19 cellular contexts compared by ENCODE assay signal in the genomic region with DNA sequence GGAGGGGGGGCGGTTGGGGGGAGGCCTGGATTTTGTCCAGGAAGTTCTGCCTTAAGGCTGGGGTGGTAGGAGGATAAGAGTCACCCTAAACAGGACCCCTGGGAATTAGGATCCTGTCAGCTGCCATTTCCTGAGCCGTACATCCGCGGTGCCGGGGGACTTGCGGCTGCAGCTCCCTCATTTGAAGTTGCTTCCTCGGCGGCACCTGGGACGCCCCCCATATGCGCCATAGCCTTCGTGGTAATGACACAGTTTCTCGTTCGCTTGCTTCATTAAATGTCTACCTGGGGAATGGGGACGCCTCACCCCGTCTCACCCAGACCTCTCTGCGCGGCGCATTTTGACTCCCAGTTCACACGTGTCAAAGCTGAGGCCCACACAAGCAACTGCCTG. TPM values are rescaled to one million over a fixed set of nuclear protein-coding genes. Genes with fewer than 3 reads are reported as not detected.
DNase-seq lines count a peak whose midpoint lies in the region; ATAC-seq and TF ChIP-seq lines count a peak whose summit lies in the region.
"Had no signal": no experiment of that assay in that cellular context is flagged by ENCODE, and none has a peak within 500 bp of the region (broad histone marks: within the 10 kb centered on the region; RNA-seq: fewer than 3 reads in every experiment).

No MANE protein-coding gene starts in this region.

- intact Hi-C loops in activated CD8-positive, alpha-beta T cell treated with anti-CD3 and anti-CD28 coated beads for 36 hours (cut with micrococcal nuclease), result no loop called here
- intact Hi-C loops in left lung (cut with DNase I), result no loop called here
- intact Hi-C loops in aorta (cut with DNase I), result no loop called here

- no peaks in the 10 kb centered on the region for H3K27me3 ChIP-seq in SJCRH30
- H3K27me3 ChIP-seq in left lung, result peaks cover 0 to 23% of the 10 kb centered on the region in 2 donors
- no peaks in the 10 kb centered on the region for H3K27me3 ChIP-seq in thymus (ENCODE audit: control insufficient read depth, insufficient read depth)
- H3K27me3 ChIP-seq in aorta (ENCODE audit: control insufficient read depth in 1 of 2, insufficient read depth in 2 of 2, low read length in 1 of 2), result no peaks in the 10 kb centered on the region

- no peaks in the 10 kb centered on the region for H3K36me3 ChIP-seq in SJCRH30
- no peaks in the 10 kb centered on the region for H3K36me3 ChIP-seq in left lung
- peaks cover 70% of the 10 kb centered on the region for H3K36me3 ChIP-seq in thymus (ENCODE audit: control insufficient read depth, insufficient read depth)
- no peaks in the 10 kb centered on the region for H3K36me3 ChIP-seq in aorta (ENCODE audit: control insufficient read depth in 1 of 2, insufficient read depth in 2 of 2, low read length in 1 of 2)

- peak; percentile 54 for ATAC-seq in activated CD8-positive, alpha-beta T cell treated with anti-CD3 and anti-CD28 coated beads for 36 hours
- ATAC-seq in activated CD8-positive, alpha-beta T cell treated with anti-CD3 and anti-CD28 coated beads, Interleukin-2, amount 10 ng/mL, durations not matched to agents 7 days and 5 days, result no peak
- ATAC-seq in left lung (no peak), aorta (ENCODE audit: low FRiP score) (no peak), HG02759 (IDR thresholded peaks at IDR 0.05; ENCODE audit: unreplicated experiment) (no peak)
- ATAC-seq: natural killer cell had no signal

- no peak overlapping the region for H3K27ac Mint-ChIP-seq in activated CD8-positive, alpha-beta T cell treated with anti-CD3 and anti-CD28 coated beads for 36 hours
- H3K27ac Mint-ChIP-seq in activated CD8-positive, alpha-beta T cell treated with anti-CD3 and anti-CD28 coated beads, Interleukin-2, amount 10 ng/mL, durations not matched to agents 7 days and 5 days, result no peak overlapping the region
- H3K27ac Mint-ChIP-seq: HFFc6, natural killer cell, T-cell had no signal

- H3K9me3 Mint-ChIP-seq in activated CD8-positive, alpha-beta T cell treated with anti-CD3 and anti-CD28 coated beads for 36 hours, result no peaks in the 10 kb centered on the region
- no peaks in the 10 kb centered on the region for H3K9me3 Mint-ChIP-seq in activated CD8-positive, alpha-beta T cell treated with anti-CD3 and anti-CD28 coated beads, Interleukin-2, amount 10 ng/mL, durations not matched to agents 7 days and 5 days (ENCODE audit: insufficient read depth)
- H3K9me3 Mint-ChIP-seq: HFFc6, natural killer cell, T-cell had no signal

- WGBS in thymus, result 17% methylated on average over 19 of the region's 19 CpGs
- 83 to 91% methylated on average over 18 to 19 of the region's 19 CpGs for WGBS in aorta, 2 donors

- peaks cover 1% of the 10 kb centered on the region for H3K27me3 Mint-ChIP-seq in activated CD8-positive, alpha-beta T cell treated with anti-CD3 and anti-CD28 coated beads for 36 hours
- no peaks in the 10 kb centered on the region for H3K27me3 Mint-ChIP-seq in activated CD8-positive, alpha-beta T cell treated with anti-CD3 and anti-CD28 coated beads, Interleukin-2, amount 10 ng/mL, durations not matched to agents 7 days and 5 days (ENCODE audit: low read depth)

- peak; percentile 65 for DNase-seq in activated CD8-positive, alpha-beta T cell treated with anti-CD3 and anti-CD28 coated beads for 36 hours
- no peak for DNase-seq in activated CD8-positive, alpha-beta T cell treated with anti-CD3 and anti-CD28 coated beads, Interleukin-2, amount 10 ng/mL, durations not matched to agents 7 days and 5 days
- DNase-seq in SJCRH30, result peak; percentile 52 to 69
- no peak for DNase-seq in left lung
- DNase-seq in aorta, result no peak
- no peak for DNase-seq in hippocampal formation (lab: John Stamatoyannopoulos, UW)
- DNase-seq: activated T-cell treated with anti-CD3 and anti-CD28 coated beads, Interleukin-2, amount 50 U/mL, for 48 hours; anterior cingulate cortex; Caco-2; HFFc6; kidney glomerular epithelial cell; natural killer cell had no signal

- H3K4me3 Mint-ChIP-seq in activated CD8-positive, alpha-beta T cell treated with anti-CD3 and anti-CD28 coated beads for 36 hours, result no peak overlapping the region
- no peak overlapping the region for H3K4me3 Mint-ChIP-seq in activated CD8-positive, alpha-beta T cell treated with anti-CD3 and anti-CD28 coated beads, Interleukin-2, amount 10 ng/mL, durations not matched to agents 7 days and 5 days
- H3K4me3 Mint-ChIP-seq: HFFc6, natural killer cell had no signal

- no peaks in the 10 kb centered on the region for H3K36me3 Mint-ChIP-seq in activated CD8-positive, alpha-beta T cell treated with anti-CD3 and anti-CD28 coated beads for 36 hours (ENCODE audit: low read depth)
- no peaks in the 10 kb centered on the region for H3K36me3 Mint-ChIP-seq in activated CD8-positive, alpha-beta T cell treated with anti-CD3 and anti-CD28 coated beads, Interleukin-2, amount 10 ng/mL, durations not matched to agents 7 days and 5 days (ENCODE audit: low read depth)
- H3K36me3 Mint-ChIP-seq: natural killer cell, T-cell had no signal

- H3K4me1 ChIP-seq in SJCRH30 (peaks cover 46% of the 10 kb centered on the region), left lung (peaks cover 20 to 49% of the 10 kb centered on the region in 2 donors), thymus (ENCODE audit: control insufficient read depth, insufficient read depth, low read length) (peaks cover 43% of the 10 kb centered on the region), aorta (ENCODE audit: control insufficient read depth in 1 of 2, insufficient read depth in 2 of 2, low read length in 2 of 2) (no peaks in the 10 kb centered on the region)

- no peak for TF ChIP-seq CTCF in activated CD8-positive, alpha-beta T cell treated with anti-CD3 and anti-CD28 coated beads for 36 hours (IDR thresholded peaks at IDR 0.05)
- TF ChIP-seq CTCF in left lung (IDR thresholded peaks at IDR 0.05), result no peak

- H3K4me1 Mint-ChIP-seq in activated CD8-positive, alpha-beta T cell treated with anti-CD3 and anti-CD28 coated beads for 36 hours (ENCODE audit: low read depth), result peaks cover 8% of the 10 kb centered on the region
- H3K4me1 Mint-ChIP-seq in activated CD8-positive, alpha-beta T cell treated with anti-CD3 and anti-CD28 coated beads, Interleukin-2, amount 10 ng/mL, durations not matched to agents 7 days and 5 days (ENCODE audit: low read depth), result peaks cover 6% of the 10 kb centered on the region
- H3K4me1 Mint-ChIP-seq: natural killer cell had no signal

- H3K4me3 ChIP-seq in SJCRH30 (peak overlapping the region; percentile 25; the same call in 1 of the 2 replicates), left lung (no peak overlapping the region), thymus (ENCODE audit: low read length) (peak overlapping the region; percentile 28), aorta (ENCODE audit: low read length in 2 of 2) (no peak overlapping the region)
- H3K4me3 ChIP-seq: A549 had no signal

- CTCF ChIA-PET in activated CD8-positive, alpha-beta T cell treated with anti-CD3 and anti-CD28 coated beads for 36 hours (lab: Charles Lee), result no interaction called here
- CTCF ChIA-PET in activated CD8-positive, alpha-beta T cell treated with anti-CD3 and anti-CD28 coated beads, Interleukin-2, amount 10 ng/mL, durations not matched to agents 7 days and 5 days (lab: Charles Lee), result no interaction called here

- H3K9me3 ChIP-seq in SJCRH30 (replicated peaks) (no peaks in the 10 kb centered on the region), left lung (no peaks in the 10 kb centered on the region), thymus (ENCODE audit: control insufficient read depth) (no peaks in the 10 kb centered on the region), aorta (ENCODE audit: control insufficient read depth, low read length) (no peaks in the 10 kb centered on the region)
- H3K9me3 ChIP-seq: A549, Caco-2 had no signal

- H3K27ac ChIP-seq in SJCRH30 (peak overlapping the region; percentile 50), left lung (peak overlapping the region; percentile 58 to 66), thymus (ENCODE audit: low read depth) (peak overlapping the region; percentile 58), aorta (ENCODE audit: low read depth in 1 of 2, low read length in 2 of 2) (no peak overlapping the region)
- H3K27ac ChIP-seq: A549 had no signal

- POLR2A ChIA-PET in activated CD8-positive, alpha-beta T cell treated with anti-CD3 and anti-CD28 coated beads for 36 hours (lab: Charles Lee), result no interaction called here
- POLR2A ChIA-PET in activated CD8-positive, alpha-beta T cell treated with anti-CD3 and anti-CD28 coated beads, Interleukin-2, amount 10 ng/mL, durations not matched to agents 7 days and 5 days (lab: Charles Lee), result no interaction called here

RNA-seq across cellular contexts. Expression of a gene that starts 55.1 kb away (rescaled TPM):
- total RNA-seq in activated CD8-positive, alpha-beta T cell treated with anti-CD3 and anti-CD28 coated beads for 36 hours, result not detected
- not detected for total RNA-seq in activated CD8-positive, alpha-beta T cell treated with anti-CD3 and anti-CD28 coated beads, Interleukin-2, amount 10 ng/mL, durations not matched to agents 7 days and 5 days
- 0.25 TPM in 1 of 2 replicates, not detected in the other for total RNA-seq in SJCRH30 (2014; rRNA removed; shearing (Covaris generic))
- total RNA-seq in left lung (not detected), aorta (not detected)
- polyA plus RNA-seq in thymus (0.34 TPM), aorta (not detected)
- total RNA-seq: Caco-2, frontal cortex, HFFc6, HT-29, subcutaneous adipose tissue, T-cell had no signal
- polyA plus RNA-seq: A549 had no signal

RNA-seq across cellular contexts. Expression of a gene that starts 55.4 kb away (rescaled TPM):
- under 1 TPM; 0.14 to 0.34 TPM for total RNA-seq in activated CD8-positive, alpha-beta T cell treated with anti-CD3 and anti-CD28 coated beads for 36 hours
- not detected for total RNA-seq in activated CD8-positive, alpha-beta T cell treated with anti-CD3 and anti-CD28 coated beads, Interleukin-2, amount 10 ng/mL, durations not matched to agents 7 days and 5 days
- 1.8 and 3.5 TPM in 2 replicates for total RNA-seq in SJCRH30 (2014; rRNA removed; shearing (Covaris generic))
- total RNA-seq in left lung (10 to 100 TPM in 1 of 2 donors, 1 to 10 TPM in 1; 8.9 to 10.4 TPM), aorta (1 to 10 TPM; 4.4 to 9.4 TPM)
- polyA plus RNA-seq in thymus (19.1 TPM), aorta (1 to 10 TPM in 1 of 2 donors, under 1 TPM in 1; 0.18 to 1.0 TPM)
- total RNA-seq: HFFc6 had no signal

Comparison
In these comparisons a context has a peak if more than half of its experiments do, and no peak if none do; other contexts are left out.
1. DNase-seq: peak in activated CD8-positive, alpha-beta T cell treated with anti-CD3 and anti-CD28 coated beads for 36 hours (single experiment) and SJCRH30 (2 of 2); none in activated CD8-positive, alpha-beta T cell treated with anti-CD3 and anti-CD28 coated beads, Interleukin-2, amount 10 ng/mL, durations not matched to agents 7 days and 5 days (single experiment), left lung (0 of 2), aorta (0 of 2) and hippocampal formation (0 of 2).
2. H3K27ac ChIP-seq: peak in SJCRH30 (single experiment), left lung (2 of 2) and thymus (single experiment); none in aorta (0 of 2).
3. H3K4me3 ChIP-seq: peak in SJCRH30 (single experiment) and thymus (single experiment); none in left lung (0 of 2) and aorta (0 of 2).